Comparison of ENCODE assay signal across 12 cellular contexts in genomic region chr20:48283470-48284110, GRCh38.
DNase-seq lines count a peak whose midpoint lies in the region; ATAC-seq lines count a peak whose summit lies in the region.
"Had no signal": no experiment of that assay in that cellular context is flagged by ENCODE, and none has a peak within 500 bp of the region (broad histone marks: within the 10 kb centered on the region; RNA-seq: fewer than 3 reads in every experiment).

No MANE protein-coding gene starts in this region.

- ATAC-seq in effector memory CD8-positive, alpha-beta T cell (replicated peaks), result no peak
- ATAC-seq in GM19463 (IDR thresholded peaks at IDR 0.05; ENCODE audit: unreplicated experiment) (no peak), GM19035 (IDR thresholded peaks at IDR 0.05; ENCODE audit: unreplicated experiment) (no peak)
- ATAC-seq: activated T-helper 17 cell treated with anti-CD3 and anti-CD28 coated beads, Interleukin-2, amount 50 U/mL, for 72 hours; natural killer cell treated with Interleukin-12 subunit alpha and Interleukin-12 subunit beta and Interleukin-15 and Interleukin-18, amount 100 ng/mL, for 72 hours had no signal

- no peaks in the 10 kb centered on the region for H3K4me1 Mint-ChIP-seq in effector memory CD8-positive, alpha-beta T cell (ENCODE audit: low read depth in 2 of 2)
- H3K4me1 Mint-ChIP-seq: activated T-helper 17 cell treated with anti-CD3 and anti-CD28 coated beads, Interleukin-2, amount 50 U/mL, for 72 hours had no signal

- peaks cover 60 to 61% of the 10 kb centered on the region in 2 donors for H3K27me3 Mint-ChIP-seq in effector memory CD8-positive, alpha-beta T cell

- no peaks in the 10 kb centered on the region for H3K36me3 Mint-ChIP-seq in effector memory CD8-positive, alpha-beta T cell (ENCODE audit: insufficient read depth)
- H3K36me3 Mint-ChIP-seq: natural killer cell treated with Interleukin-12 subunit alpha and Interleukin-12 subunit beta and Interleukin-15 and Interleukin-18, amount 100 ng/mL, for 72 hours had no signal

- H3K4me3 Mint-ChIP-seq in effector memory CD8-positive, alpha-beta T cell, result no peak overlapping the region
- H3K4me3 Mint-ChIP-seq: activated T-helper 17 cell treated with anti-CD3 and anti-CD28 coated beads, Interleukin-2, amount 50 U/mL, for 72 hours; natural killer cell treated with Interleukin-12 subunit alpha and Interleukin-12 subunit beta and Interleukin-15 and Interleukin-18, amount 100 ng/mL, for 72 hours had no signal

- no peak overlapping the region for H3K27ac Mint-ChIP-seq in effector memory CD8-positive, alpha-beta T cell
- H3K27ac Mint-ChIP-seq: activated T-helper 17 cell treated with anti-CD3 and anti-CD28 coated beads, Interleukin-2, amount 50 U/mL, for 72 hours; natural killer cell treated with Interleukin-12 subunit alpha and Interleukin-12 subunit beta and Interleukin-15 and Interleukin-18, amount 100 ng/mL, for 72 hours had no signal

- no peaks in the 10 kb centered on the region for H3K9me3 Mint-ChIP-seq in effector memory CD8-positive, alpha-beta T cell
- H3K9me3 Mint-ChIP-seq: activated T-helper 17 cell treated with anti-CD3 and anti-CD28 coated beads, Interleukin-2, amount 50 U/mL, for 72 hours; natural killer cell treated with Interleukin-12 subunit alpha and Interleukin-12 subunit beta and Interleukin-15 and Interleukin-18, amount 100 ng/mL, for 72 hours had no signal

- DNase-seq in AG08395 (ENCODE audit: low spot score) (peak; percentile 48), NCI-H2029 treated with DMSO at 0.1 percent for 48 hours (lab: John Stamatoyannopoulos, UW) (peak; percentile 78), dermis microvascular lymphatic vessel endothelial cell (ENCODE audit: low read depth in 2 of 2) (peak; percentile 97 to 100), medulla oblongata (ENCODE audit: extremely low spot score) (peak; percentile 82), NCI-H510A (lab: John Stamatoyannopoulos, UW) (no peak)
- no peak for DNase-seq in effector memory CD8-positive, alpha-beta T cell
- DNase-seq: DMS79; NK-92 treated with Interleukin-12 subunit alpha and Interleukin-12 subunit beta, amount 100 ng/mL, for 24 hours had no signal

Comparison
In these comparisons a context has a peak if more than half of its experiments do, and no peak if none do; other contexts are left out.
1. DNase-seq: peak in AG08395 (single experiment), NCI-H2029 treated with DMSO at 0.1 percent for 48 hours (single experiment), dermis microvascular lymphatic vessel endothelial cell (2 of 2) and medulla oblongata (single experiment); none in effector memory CD8-positive, alpha-beta T cell (0 of 3) and NCI-H510A (single experiment).